In the genomic region with DNA sequence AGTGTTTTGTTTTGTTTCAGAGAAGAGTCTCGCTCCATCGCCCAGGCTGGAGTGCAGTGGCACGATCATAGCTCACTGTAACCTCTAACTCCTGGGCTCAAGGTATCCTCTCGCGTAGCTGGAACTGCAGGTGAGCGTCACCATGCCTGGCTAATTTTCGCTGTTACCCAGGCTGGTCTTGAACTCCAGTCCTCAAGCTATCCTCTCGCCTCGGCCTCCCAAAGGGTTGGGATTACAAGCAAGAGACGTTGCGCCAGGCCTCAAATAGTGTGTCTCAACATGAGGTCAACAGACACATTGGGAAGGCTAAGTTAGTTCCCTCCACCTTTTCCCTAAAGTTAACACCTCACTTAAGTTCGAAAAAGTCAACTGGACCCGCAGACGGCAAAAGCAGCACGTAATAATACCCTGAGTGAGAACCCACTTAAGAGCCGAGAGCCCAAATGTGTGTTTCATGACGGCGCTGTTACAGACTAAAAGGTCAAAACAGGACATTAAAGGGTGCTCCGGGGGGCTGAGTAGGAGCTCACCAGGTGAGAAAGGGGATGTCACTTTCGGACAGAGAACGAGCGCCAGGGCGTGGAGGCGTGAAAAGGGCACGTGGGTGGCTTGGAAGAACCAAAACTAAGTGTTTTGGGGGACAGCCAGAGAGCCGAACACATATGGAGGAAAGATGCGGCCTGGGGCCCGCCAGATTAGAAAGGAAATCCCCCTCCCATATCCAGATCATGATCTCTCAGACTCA, we compare ENCODE assay signal across 1 cellular context.
TF ChIP-seq lines count a peak whose summit lies in the region.

No MANE protein-coding gene starts in this region.

TF ChIP-seq in HCT116, 20 proteins besides CTCF, POLR2A, EP300 and RAD21 (continued from another document):
- TF ChIP-seq, protein P1, sequence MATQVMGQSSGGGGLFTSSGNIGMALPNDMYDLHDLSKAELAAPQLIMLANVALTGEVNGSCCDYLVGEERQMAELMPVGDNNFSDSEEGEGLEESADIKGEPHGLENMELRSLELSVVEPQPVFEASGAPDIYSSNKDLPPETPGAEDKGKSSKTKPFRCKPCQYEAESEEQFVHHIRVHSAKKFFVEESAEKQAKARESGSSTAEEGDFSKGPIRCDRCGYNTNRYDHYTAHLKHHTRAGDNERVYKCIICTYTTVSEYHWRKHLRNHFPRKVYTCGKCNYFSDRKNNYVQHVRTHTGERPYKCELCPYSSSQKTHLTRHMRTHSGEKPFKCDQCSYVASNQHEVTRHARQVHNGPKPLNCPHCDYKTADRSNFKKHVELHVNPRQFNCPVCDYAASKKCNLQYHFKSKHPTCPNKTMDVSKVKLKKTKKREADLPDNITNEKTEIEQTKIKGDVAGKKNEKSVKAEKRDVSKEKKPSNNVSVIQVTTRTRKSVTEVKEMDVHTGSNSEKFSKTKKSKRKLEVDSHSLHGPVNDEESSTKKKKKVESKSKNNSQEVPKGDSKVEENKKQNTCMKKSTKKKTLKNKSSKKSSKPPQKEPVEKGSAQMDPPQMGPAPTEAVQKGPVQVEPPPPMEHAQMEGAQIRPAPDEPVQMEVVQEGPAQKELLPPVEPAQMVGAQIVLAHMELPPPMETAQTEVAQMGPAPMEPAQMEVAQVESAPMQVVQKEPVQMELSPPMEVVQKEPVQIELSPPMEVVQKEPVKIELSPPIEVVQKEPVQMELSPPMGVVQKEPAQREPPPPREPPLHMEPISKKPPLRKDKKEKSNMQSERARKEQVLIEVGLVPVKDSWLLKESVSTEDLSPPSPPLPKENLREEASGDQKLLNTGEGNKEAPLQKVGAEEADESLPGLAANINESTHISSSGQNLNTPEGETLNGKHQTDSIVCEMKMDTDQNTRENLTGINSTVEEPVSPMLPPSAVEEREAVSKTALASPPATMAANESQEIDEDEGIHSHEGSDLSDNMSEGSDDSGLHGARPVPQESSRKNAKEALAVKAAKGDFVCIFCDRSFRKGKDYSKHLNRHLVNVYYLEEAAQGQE (IDR thresholded peaks at IDR 0.05; ENCODE audit: low read depth): no peak
- TF ChIP-seq EZH2phosphoT487 (IDR thresholded peaks at IDR 0.05; ENCODE audit: borderline replicate concordance) (no peak), CBX3 (IDR thresholded peaks at IDR 0.05; ENCODE audit: low read depth) (no peak), EGR1 (IDR thresholded peaks at IDR 0.05; ENCODE audit: low read depth) (no peak), ZNF274 (IDR thresholded peaks at IDR 0.05; ENCODE audit: low read depth, low read length) (no peak), ZFX (IDR thresholded peaks at IDR 0.05) (no peak), FOSL1 (IDR thresholded peaks at IDR 0.05; ENCODE audit: low read depth) (no peak), TCF7L2 (IDR thresholded peaks at IDR 0.05; ENCODE audit: borderline replicate concordance, extremely low read depth, insufficient read depth, insufficient read length) (no peak), JUND (IDR thresholded peaks at IDR 0.05) (no peak)
- TF ChIP-seq, protein P2, sequence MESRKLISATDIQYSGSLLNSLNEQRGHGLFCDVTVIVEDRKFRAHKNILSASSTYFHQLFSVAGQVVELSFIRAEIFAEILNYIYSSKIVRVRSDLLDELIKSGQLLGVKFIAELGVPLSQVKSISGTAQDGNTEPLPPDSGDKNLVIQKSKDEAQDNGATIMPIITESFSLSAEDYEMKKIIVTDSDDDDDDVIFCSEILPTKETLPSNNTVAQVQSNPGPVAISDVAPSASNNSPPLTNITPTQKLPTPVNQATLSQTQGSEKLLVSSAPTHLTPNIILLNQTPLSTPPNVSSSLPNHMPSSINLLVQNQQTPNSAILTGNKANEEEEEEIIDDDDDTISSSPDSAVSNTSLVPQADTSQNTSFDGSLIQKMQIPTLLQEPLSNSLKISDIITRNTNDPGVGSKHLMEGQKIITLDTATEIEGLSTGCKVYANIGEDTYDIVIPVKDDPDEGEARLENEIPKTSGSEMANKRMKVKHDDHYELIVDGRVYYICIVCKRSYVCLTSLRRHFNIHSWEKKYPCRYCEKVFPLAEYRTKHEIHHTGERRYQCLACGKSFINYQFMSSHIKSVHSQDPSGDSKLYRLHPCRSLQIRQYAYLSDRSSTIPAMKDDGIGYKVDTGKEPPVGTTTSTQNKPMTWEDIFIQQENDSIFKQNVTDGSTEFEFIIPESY (IDR thresholded peaks at IDR 0.05; ENCODE audit: extremely low read depth, insufficient replicate concordance, low read length): no peak
- TF ChIP-seq, protein P3, sequence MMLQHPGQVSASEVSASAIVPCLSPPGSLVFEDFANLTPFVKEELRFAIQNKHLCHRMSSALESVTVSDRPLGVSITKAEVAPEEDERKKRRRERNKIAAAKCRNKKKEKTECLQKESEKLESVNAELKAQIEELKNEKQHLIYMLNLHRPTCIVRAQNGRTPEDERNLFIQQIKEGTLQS (IDR thresholded peaks at IDR 0.05): no peak
